ENCODE assay signal across 28 cellular contexts in the genomic region with DNA sequence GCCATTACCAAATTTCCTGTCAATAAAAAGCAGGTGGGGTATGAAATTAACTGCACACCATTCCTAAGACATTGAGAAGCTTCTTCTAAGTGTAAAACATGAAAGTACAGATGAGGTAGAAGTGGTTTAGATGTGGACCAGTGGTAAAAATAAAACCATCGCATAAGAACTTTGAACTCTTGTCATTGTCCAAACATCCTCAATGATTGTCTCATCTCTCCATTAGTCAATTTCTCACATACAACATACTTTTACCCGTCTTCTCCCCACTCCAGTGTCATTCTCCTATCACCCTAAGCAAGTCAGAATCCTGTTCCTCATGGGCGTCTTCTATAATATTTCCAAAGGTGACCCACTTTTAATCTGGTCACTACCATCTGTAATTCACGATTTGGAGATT.
"Had no signal": no experiment of that assay in that cellular context is flagged by ENCODE, and none has a peak within 500 bp of the region (broad histone marks: within the 10 kb centered on the region; RNA-seq: fewer than 3 reads in every experiment).

No MANE protein-coding gene starts in this region.

- H3K36me3 ChIP-seq: breast epithelium, esophagus muscularis mucosa, heart left ventricle, ovary, prostate gland, sigmoid colon, thyroid gland had no signal

- DNase-seq: activated CD4-positive, alpha-beta T cell treated with anti-CD3 and anti-CD28 coated beads, Interleukin-2, amount 50 U/mL, for 1 hour; activated CD4-positive, CD25-positive, alpha-beta regulatory T cell treated with anti-CD3 and anti-CD28 coated beads, Interleukin-2, amount 50 U/mL, for 72 hours; activated CD8-positive, alpha-beta T cell treated with anti-CD3 and anti-CD28 coated beads for 36 hours; activated naive CD8-positive, alpha-beta T cell treated with anti-CD3 and anti-CD28 coated beads, Interleukin-2, amount 50 U/mL, for 24 hours; activated T-cell treated with anti-CD3 and anti-CD28 coated beads, Interleukin-2, amount 50 U/mL, for 4 hours; amygdala; central memory CD4-positive, alpha-beta T cell; endodermal cell; foreskin keratinocyte; heart left ventricle; hypothalamus; immature natural killer cell; kidney; naive thymus-derived CD4-positive, alpha-beta T cell; ovary; sigmoid colon; small intestine; stimulated activated CD4-positive, alpha-beta T cell treated with anti-CD3 and anti-CD28 coated beads, Interleukin-4, amount 100 ng/mL, for 24 hours; stimulated activated naive CD8-positive, alpha-beta T cell treated with anti-CD3 and anti-CD28 coated beads, Interleukin-15, amount 100 ng/mL, for 72 hours; substantia nigra; T-helper 17 cell; T1000; thyroid gland had no signal

- H3K27me3 ChIP-seq: breast epithelium, esophagus muscularis mucosa, foreskin keratinocyte, heart left ventricle, ovary, sigmoid colon, thyroid gland had no signal

- H3K9me3 ChIP-seq: breast epithelium, esophagus muscularis mucosa, ovary, prostate gland, sigmoid colon, thyroid gland had no signal

- H3K4me1 ChIP-seq: breast epithelium, thyroid gland had no signal

- ATAC-seq: activated CD8-positive, alpha-beta T cell treated with anti-CD3 and anti-CD28 coated beads for 36 hours; activated naive CD8-positive, alpha-beta T cell treated with anti-CD3 and anti-CD28 coated beads, Interleukin-2, amount 50 U/mL, for 24 hours; activated T-cell treated with anti-CD3 and anti-CD28 coated beads, Interleukin-2, amount 50 U/mL, for 4 hours; foreskin keratinocyte; naive thymus-derived CD4-positive, alpha-beta T cell; stimulated activated effector memory CD8-positive, alpha-beta T cell treated with anti-CD3 and anti-CD28 coated beads, Interleukin-12 subunit alpha, Interleukin-12 subunit beta, amount 100 ng/mL, for 72 hours; stimulated activated naive CD8-positive, alpha-beta T cell treated with anti-CD3 and anti-CD28 coated beads, Interleukin-15, amount 100 ng/mL, for 72 hours; T-helper 17 cell had no signal

- H3K27ac ChIP-seq: foreskin keratinocyte, prostate gland had no signal

- H3K4me3 ChIP-seq: breast epithelium, esophagus muscularis mucosa, heart left ventricle, lung, ovary, prostate gland, sigmoid colon, thyroid gland had no signal
